In genomic region chr5:15966066-15966640, GRCh38 we compare ENCODE assay signal across 16 cellular contexts.
"Had no signal": no experiment of that assay in that cellular context is flagged by ENCODE, and none has a peak within 500 bp of the region (broad histone marks: within the 10 kb centered on the region; RNA-seq: fewer than 3 reads in every experiment).

No MANE protein-coding gene starts in this region.

- H3K4me3 ChIP-seq: ascending aorta, lower lobe of right lung, smooth muscle cell had no signal

- DNase-seq: activated CD4-positive, alpha-beta T cell treated with anti-CD3 and anti-CD28 coated beads, Interleukin-2, amount 50 U/mL, for 48 hours; activated CD4-positive, CD25-positive, alpha-beta regulatory T cell treated with anti-CD3 and anti-CD28 coated beads, Interleukin-2, amount 50 U/mL, for 72 hours; activated CD8-positive, alpha-beta memory T cell treated with anti-CD3 and anti-CD28 coated beads, Interleukin-2, amount 10 ng/mL, durations not matched to agents 7 days and 5 days; activated gamma-delta T cell treated with Interleukin-2 at 50 U/mL for 16 hours; activated naive CD8-positive, alpha-beta T cell treated with anti-CD3 and anti-CD28 coated beads, Interleukin-2, amount 10 ng/mL, durations not matched to agents 7 days and 5 days; activated T-cell treated with anti-CD3 and anti-CD28 coated beads, Interleukin-2, amount 50 U/mL, for 72 hours; caudate nucleus; cortex of kidney; effector CD8-positive, alpha-beta T cell; left cardiac atrium; lower lobe of right lung; midbrain; naive B cell; retina had no signal
